14 cellular contexts compared by ENCODE assay signal in the genomic region with DNA sequence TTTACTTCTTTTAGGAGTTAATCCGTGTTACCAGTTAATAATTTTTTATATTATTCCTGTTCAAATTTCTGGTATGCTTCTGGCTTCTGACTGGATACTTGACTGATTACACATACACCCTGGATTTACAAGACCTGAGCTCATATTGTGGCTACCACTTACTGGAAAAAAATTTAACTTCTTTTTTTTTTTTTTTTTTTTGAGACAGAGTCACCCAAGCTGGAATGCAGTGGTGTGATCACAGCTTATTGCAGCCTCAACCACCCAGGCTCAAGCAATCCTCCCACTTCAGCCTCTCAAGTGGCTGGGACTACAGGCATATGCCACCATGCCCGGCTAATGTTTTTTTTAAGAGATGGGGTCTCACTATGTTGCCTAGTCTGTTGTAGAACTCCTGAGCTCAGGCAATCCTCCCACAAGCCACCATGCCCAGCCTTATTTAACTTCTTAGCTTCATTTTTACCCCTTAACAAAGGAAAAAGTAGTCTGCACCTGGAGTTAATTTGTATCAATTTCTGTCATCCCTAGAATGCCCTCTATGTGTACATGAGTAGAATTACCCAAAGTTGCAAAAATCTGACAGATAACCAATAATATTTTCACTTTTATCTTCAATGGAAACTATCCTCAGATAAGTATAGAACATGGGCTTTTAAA. TPM values are rescaled to one million over a fixed set of nuclear protein-coding genes. Genes with fewer than 3 reads are reported as not detected.
DNase-seq lines count a peak whose midpoint lies in the region; ATAC-seq and TF ChIP-seq lines count a peak whose summit lies in the region.
"Had no signal": no experiment of that assay in that cellular context is flagged by ENCODE, and none has a peak within 500 bp of the region (broad histone marks: within the 10 kb centered on the region; RNA-seq: fewer than 3 reads in every experiment).

No MANE protein-coding gene starts in this region.

- peaks cover 24% of the 10 kb centered on the region for H3K36me3 Mint-ChIP-seq in activated T-cell treated with anti-CD3 and anti-CD28 coated beads, Interleukin-2, amount 50 U/mL, for 4 hours (ENCODE audit: insufficient read depth)
- H3K36me3 Mint-ChIP-seq in effector memory CD8-positive, alpha-beta T cell (ENCODE audit: insufficient read depth) = peaks cover 52% of the 10 kb centered on the region

- no peak overlapping the region for H3K4me3 ChIP-seq in fibroblast of villous mesenchyme (ENCODE audit: low read depth, low read length)
- H3K4me3 ChIP-seq: body of pancreas, right lobe of liver had no signal

- ATAC-seq in activated T-cell treated with anti-CD3 and anti-CD28 coated beads, Interleukin-2, amount 50 U/mL, for 4 hours = no peak
- ATAC-seq in effector memory CD8-positive, alpha-beta T cell (replicated peaks) = no peak
- no peak for ATAC-seq in GM21381 (IDR thresholded peaks at IDR 0.05; ENCODE audit: unreplicated experiment)
- ATAC-seq: body of pancreas, right lobe of liver had no signal

- no peaks in the 10 kb centered on the region for H3K27me3 Mint-ChIP-seq in activated T-cell treated with anti-CD3 and anti-CD28 coated beads, Interleukin-2, amount 50 U/mL, for 4 hours (ENCODE audit: low read depth)
- no peaks in the 10 kb centered on the region for H3K27me3 Mint-ChIP-seq in effector memory CD8-positive, alpha-beta T cell

- no peaks in the 10 kb centered on the region for H3K9me3 Mint-ChIP-seq in activated T-cell treated with anti-CD3 and anti-CD28 coated beads, Interleukin-2, amount 50 U/mL, for 4 hours
- no peaks in the 10 kb centered on the region for H3K9me3 Mint-ChIP-seq in effector memory CD8-positive, alpha-beta T cell

- no peak overlapping the region for H3K4me3 Mint-ChIP-seq in activated T-cell treated with anti-CD3 and anti-CD28 coated beads, Interleukin-2, amount 50 U/mL, for 4 hours
- no peak overlapping the region for H3K4me3 Mint-ChIP-seq in effector memory CD8-positive, alpha-beta T cell

- DNase-seq in NOMO-1 treated with DMSO at 0.1 percent for 48 hours (lab: John Stamatoyannopoulos, UW; ENCODE audit: unreplicated experiment) (peak; percentile 58), NOMO-1 treated with dmso at 0.1 percent for 144 hours (lab: John Stamatoyannopoulos, UW; ENCODE audit: unreplicated experiment) (no peak), SKM-1 treated with dmso at 0.1 percent for 144 hours (lab: John Stamatoyannopoulos, UW; ENCODE audit: unreplicated experiment) (peak; percentile 60), fibroblast of villous mesenchyme (ENCODE audit: low read depth) (peak; percentile 57), NCI-H187 (lab: John Stamatoyannopoulos, UW) (no peak)
- DNase-seq in activated T-cell treated with anti-CD3 and anti-CD28 coated beads, Interleukin-2, amount 50 U/mL, for 4 hours = no peak
- no peak for DNase-seq in effector memory CD8-positive, alpha-beta T cell
- DNase-seq: activated T-cell treated with anti-CD3 and anti-CD28 coated beads, Interleukin-2, amount 50 U/mL, for 48 hours; body of pancreas; DND-41; MV-4-11; NCI-H446 treated with DMSO at 0.1 percent for 48 hours; right lobe of liver had no signal

- no peak overlapping the region for H3K27ac Mint-ChIP-seq in effector memory CD8-positive, alpha-beta T cell

- no peak for TF ChIP-seq CTCF in fibroblast of villous mesenchyme (IDR thresholded peaks at IDR 0.05; ENCODE audit: insufficient read depth, low read depth, low read length)

- H3K4me1 Mint-ChIP-seq in activated T-cell treated with anti-CD3 and anti-CD28 coated beads, Interleukin-2, amount 50 U/mL, for 4 hours (ENCODE audit: low read depth) = peaks cover 13% of the 10 kb centered on the region
- H3K4me1 Mint-ChIP-seq in effector memory CD8-positive, alpha-beta T cell (ENCODE audit: low read depth in 2 of 2) = peaks cover under 1 to 3% of the 10 kb centered on the region in 2 donors

RNA-seq across cellular contexts. Expression of a gene that starts 50.3 kb away (rescaled TPM):
- 123 and 186 TPM in 2 replicates for total RNA-seq in fibroblast of villous mesenchyme
- total RNA-seq in activated T-cell treated with anti-CD3 and anti-CD28 coated beads, Interleukin-2, amount 50 U/mL, for 4 hours = 10 to 100 TPM; 72.3 to 75.1 (median 75.0) TPM

Comparison
In these comparisons a context has a peak if more than half of its experiments do, and no peak if none do; other contexts are left out.
1. DNase-seq: peak in NOMO-1 treated with DMSO at 0.1 percent for 48 hours (single experiment), SKM-1 treated with dmso at 0.1 percent for 144 hours (single experiment) and fibroblast of villous mesenchyme (single experiment); none in NOMO-1 treated with dmso at 0.1 percent for 144 hours (single experiment), activated T-cell treated with anti-CD3 and anti-CD28 coated beads, Interleukin-2, amount 50 U/mL, for 4 hours (single experiment), effector memory CD8-positive, alpha-beta T cell (0 of 3) and NCI-H187 (0 of 2).